Comparison of ENCODE assay signal across 1 cellular context in genomic region chr1:243944429-243945160, GRCh38.
TF ChIP-seq lines count a peak whose summit lies in the region.

No MANE protein-coding gene starts in this region.

TF ChIP-seq in SK-N-SH, 30 proteins besides CTCF, POLR2A, EP300 and RAD21 (continued from another document):
- TF ChIP-seq, protein P1, sequence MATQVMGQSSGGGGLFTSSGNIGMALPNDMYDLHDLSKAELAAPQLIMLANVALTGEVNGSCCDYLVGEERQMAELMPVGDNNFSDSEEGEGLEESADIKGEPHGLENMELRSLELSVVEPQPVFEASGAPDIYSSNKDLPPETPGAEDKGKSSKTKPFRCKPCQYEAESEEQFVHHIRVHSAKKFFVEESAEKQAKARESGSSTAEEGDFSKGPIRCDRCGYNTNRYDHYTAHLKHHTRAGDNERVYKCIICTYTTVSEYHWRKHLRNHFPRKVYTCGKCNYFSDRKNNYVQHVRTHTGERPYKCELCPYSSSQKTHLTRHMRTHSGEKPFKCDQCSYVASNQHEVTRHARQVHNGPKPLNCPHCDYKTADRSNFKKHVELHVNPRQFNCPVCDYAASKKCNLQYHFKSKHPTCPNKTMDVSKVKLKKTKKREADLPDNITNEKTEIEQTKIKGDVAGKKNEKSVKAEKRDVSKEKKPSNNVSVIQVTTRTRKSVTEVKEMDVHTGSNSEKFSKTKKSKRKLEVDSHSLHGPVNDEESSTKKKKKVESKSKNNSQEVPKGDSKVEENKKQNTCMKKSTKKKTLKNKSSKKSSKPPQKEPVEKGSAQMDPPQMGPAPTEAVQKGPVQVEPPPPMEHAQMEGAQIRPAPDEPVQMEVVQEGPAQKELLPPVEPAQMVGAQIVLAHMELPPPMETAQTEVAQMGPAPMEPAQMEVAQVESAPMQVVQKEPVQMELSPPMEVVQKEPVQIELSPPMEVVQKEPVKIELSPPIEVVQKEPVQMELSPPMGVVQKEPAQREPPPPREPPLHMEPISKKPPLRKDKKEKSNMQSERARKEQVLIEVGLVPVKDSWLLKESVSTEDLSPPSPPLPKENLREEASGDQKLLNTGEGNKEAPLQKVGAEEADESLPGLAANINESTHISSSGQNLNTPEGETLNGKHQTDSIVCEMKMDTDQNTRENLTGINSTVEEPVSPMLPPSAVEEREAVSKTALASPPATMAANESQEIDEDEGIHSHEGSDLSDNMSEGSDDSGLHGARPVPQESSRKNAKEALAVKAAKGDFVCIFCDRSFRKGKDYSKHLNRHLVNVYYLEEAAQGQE (IDR thresholded peaks at IDR 0.05; ENCODE audit: low read depth, low read length), result peak; percentile 91
